In the genomic region with DNA sequence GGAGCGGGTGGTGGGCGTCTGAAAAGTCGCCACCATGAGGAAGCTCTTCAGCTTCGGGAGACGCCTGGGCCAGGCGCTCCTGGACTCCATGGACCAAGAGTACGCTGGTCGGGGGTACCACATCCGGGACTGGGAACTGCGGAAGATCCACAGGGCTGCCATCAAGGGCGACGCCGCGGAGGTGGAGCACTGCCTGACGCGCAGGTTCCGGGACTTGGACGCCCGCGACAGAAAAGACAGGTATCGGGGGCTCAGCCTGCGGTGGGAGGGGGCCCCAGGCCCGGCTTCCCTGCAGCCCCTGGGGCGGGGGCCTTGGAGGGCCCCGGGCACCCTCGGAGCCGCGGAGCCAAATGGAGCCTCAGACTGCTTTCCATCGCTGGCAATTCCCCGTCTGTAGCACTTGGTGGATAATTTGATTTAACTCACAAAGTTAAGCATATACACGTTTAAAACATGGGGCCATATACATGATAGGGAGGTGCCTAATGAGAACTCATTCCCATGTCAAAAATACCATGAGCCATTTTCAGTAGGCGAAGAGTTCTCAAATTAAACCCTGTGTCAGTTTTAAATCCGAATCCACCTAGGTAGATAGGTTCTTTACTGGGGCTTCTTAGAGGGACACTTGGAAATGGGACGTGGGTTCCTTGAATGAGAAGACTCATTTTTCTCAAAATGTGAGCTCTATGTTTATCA, we compare ENCODE assay signal across 1 cellular context.
TF ChIP-seq lines count a peak whose summit lies in the region.

No MANE protein-coding gene starts in this region.

TF ChIP-seq in HCT116, 20 proteins besides CTCF, POLR2A, EP300 and RAD21:
- peak; percentile 63 for TF ChIP-seq TCF7L2 (IDR thresholded peaks at IDR 0.05; ENCODE audit: borderline replicate concordance, extremely low read depth, insufficient read depth, insufficient read length)
TF ChIP-seq in HCT116: peak in this region for 1; not testable (repeated sequence) for 19.
